ENCODE assay signal across 14 cellular contexts in genomic region chr6:89611666-89612065, GRCh38. TPM values are rescaled to one million over a fixed set of nuclear protein-coding genes. Genes with fewer than 3 reads are reported as not detected.
DNase-seq lines count a peak whose midpoint lies in the region; ATAC-seq and TF ChIP-seq lines count a peak whose summit lies in the region.
"Had no signal": no experiment of that assay in that cellular context is flagged by ENCODE, and none has a peak within 500 bp of the region (broad histone marks: within the 10 kb centered on the region; RNA-seq: fewer than 3 reads in every experiment).

No MANE protein-coding gene starts in this region.

- in situ Hi-C loops in astrocyte of the cerebellum (cut with HindIII; ENCODE audit: low sequenced_read_pairs), result no loop called here

- DNase-seq in AG10803 (ENCODE audit: low read depth) (peak; percentile 65), HFFc6 (peak; percentile 14), astrocyte of the cerebellum (ENCODE audit: low read depth) (peak; percentile 34), hepatic stellate cell (ENCODE audit: low spot score) (peak; percentile 27), T-helper 17 cell (no peak), AML-193 (lab: John Stamatoyannopoulos, UW) (no peak), omental fat pad (ENCODE audit: low spot score) (no peak)
- DNase-seq: NCI-H2029, NCI-H510A, retina, uterus had no signal

- TF ChIP-seq CTCF in AG10803 (conservative IDR thresholded peaks at IDR 0.05; ENCODE audit: low read length) (no peak), HFFc6 (IDR thresholded peaks at IDR 0.05) (no peak), astrocyte of the cerebellum (IDR thresholded peaks at IDR 0.05; ENCODE audit: low read depth, low read length, missing control alignments) (no peak), omental fat pad (IDR thresholded peaks at IDR 0.05) (no peak)

- H3K4me1 Mint-ChIP-seq in HFFc6 (ENCODE audit: low read depth) (no peaks in the 10 kb centered on the region), T-helper 17 cell (peaks cover 7% of the 10 kb centered on the region)
- H3K4me1 Mint-ChIP-seq: neural crest cell had no signal

- H3K4me3 ChIP-seq in AG10803 (ENCODE audit: low read length) (no peak overlapping the region), astrocyte of the cerebellum (ENCODE audit: low read depth, low read length) (no peak overlapping the region)
- H3K4me3 ChIP-seq: lung, uterus had no signal

- H3K9me3 Mint-ChIP-seq in HFFc6, result no peaks in the 10 kb centered on the region
- H3K9me3 Mint-ChIP-seq: neural crest cell had no signal

- no peaks in the 10 kb centered on the region for H3K9me3 ChIP-seq in T-helper 17 cell (ENCODE audit: control insufficient read depth, low read length, poor library complexity, severe bottlenecking)
- H3K9me3 ChIP-seq: uterus had no signal

- H3K4me3 Mint-ChIP-seq in HFFc6, result no peak overlapping the region
- H3K4me3 Mint-ChIP-seq in T-helper 17 cell, result no peak overlapping the region
- H3K4me3 Mint-ChIP-seq: neural crest cell had no signal

- no peak for ATAC-seq in T-helper 17 cell
- no peak for ATAC-seq in HG02981 (IDR thresholded peaks at IDR 0.05; ENCODE audit: unreplicated experiment)
- ATAC-seq in omental fat pad (ENCODE audit: low FRiP score), result no peak

- H3K27me3 Mint-ChIP-seq in HFFc6 (ENCODE audit: insufficient read depth) (peaks cover 10% of the 10 kb centered on the region), T-helper 17 cell (no peaks in the 10 kb centered on the region)

- H3K36me3 Mint-ChIP-seq in HFFc6 (ENCODE audit: low read depth) (no peaks in the 10 kb centered on the region), T-helper 17 cell (ENCODE audit: low read depth) (no peaks in the 10 kb centered on the region)

- H3K27ac Mint-ChIP-seq in HFFc6 (no peak overlapping the region), T-helper 17 cell (no peak overlapping the region)

RNA-seq across cellular contexts. Expression of gene LYRM2, which starts 26.9 kb away (rescaled TPM):
- 10 to 100 TPM; 39.9 to 48.4 (median 44.9) TPM for total RNA-seq in HFFc6 (2021; fragmentation: NEBNext Ultra II Directional; extraction: Animal tissue kit (Norgen Biotek cat#: 25700))
- total RNA-seq in T-helper 17 cell (10 to 100 TPM; 21.5 to 24.6 TPM), omental fat pad (10 to 100 TPM; 12.7 to 21.3 (median 20.3) TPM)

Comparison
In these comparisons a context has a peak if more than half of its experiments do, and no peak if none do; other contexts are left out.
1. DNase-seq: peak in AG10803 (single experiment), HFFc6 (single experiment), astrocyte of the cerebellum (single experiment) and hepatic stellate cell (single experiment); none in T-helper 17 cell (0 of 3), AML-193 (0 of 2) and omental fat pad (single experiment).